In genomic region chr2:104756119-104756518, GRCh38 we compare ENCODE assay signal across 20 cellular contexts.
DNase-seq lines count a peak whose midpoint lies in the region; ATAC-seq and TF ChIP-seq lines count a peak whose summit lies in the region.
"Had no signal": no experiment of that assay in that cellular context is flagged by ENCODE, and none has a peak within 500 bp of the region (broad histone marks: within the 10 kb centered on the region; RNA-seq: fewer than 3 reads in every experiment).

No MANE protein-coding gene starts in this region.

- DNase-seq in medulla oblongata (ENCODE audit: extremely low spot score) (peak; percentile 14), GM20000 (ENCODE audit: low spot score) (no peak), Kasumi-1 (lab: John Stamatoyannopoulos, UW) (no peak)
- no peak for DNase-seq in activated CD4-positive, CD25-positive, alpha-beta regulatory T cell (lab: John Stamatoyannopoulos, UW)
- DNase-seq: DMS153, DND-41, NCI-H1048, NCI-H1694, NCI-H2029 treated with DMSO at 0.1 percent for 48 hours, NCI-H446 treated with DMSO at 0.1 percent for 48 hours, NCI-H526 treated with DMSO at 0.1 percent for 48 hours, SHP77 treated with DMSO at 0.1 percent for 48 hours had no signal

- H3K27ac ChIP-seq in C4-2B (peak overlapping the region; percentile 85), cingulate gyrus (ENCODE audit: low read depth, low read length) (peak overlapping the region; percentile 88)
- H3K27ac ChIP-seq: 22Rv1, KMS-11, SK-N-MC had no signal

- ATAC-seq in HG02884 (IDR thresholded peaks at IDR 0.05; ENCODE audit: unreplicated experiment) = no peak
- ATAC-seq: Panc1 had no signal

- no peak for TF ChIP-seq CTCF in C4-2B (conservative IDR thresholded peaks at IDR 0.05)
- TF ChIP-seq CTCF in GM20000 (IDR thresholded peaks at IDR 0.05; ENCODE audit: extremely low read depth, missing control alignments) = no peak

TF ChIP-seq in PFSK-1, 5 proteins besides CTCF, POLR2A, EP300 and RAD21:
- TF ChIP-seq POLR2AphosphoS5 (IDR thresholded peaks at IDR 0.05; ENCODE audit: low read depth, low read length) (0 out of 2 replicates have a peak, but pooled peaks have one; percentile 65), REST (IDR thresholded peaks at IDR 0.05; ENCODE audit: insufficient read depth in 1 of 2, low read depth in 2 of 2, low read length in 2 of 2) (no peak)
TF ChIP-seq in PFSK-1: peak in this region for 1.
